32 cellular contexts compared by ENCODE assay signal in the genomic region with DNA sequence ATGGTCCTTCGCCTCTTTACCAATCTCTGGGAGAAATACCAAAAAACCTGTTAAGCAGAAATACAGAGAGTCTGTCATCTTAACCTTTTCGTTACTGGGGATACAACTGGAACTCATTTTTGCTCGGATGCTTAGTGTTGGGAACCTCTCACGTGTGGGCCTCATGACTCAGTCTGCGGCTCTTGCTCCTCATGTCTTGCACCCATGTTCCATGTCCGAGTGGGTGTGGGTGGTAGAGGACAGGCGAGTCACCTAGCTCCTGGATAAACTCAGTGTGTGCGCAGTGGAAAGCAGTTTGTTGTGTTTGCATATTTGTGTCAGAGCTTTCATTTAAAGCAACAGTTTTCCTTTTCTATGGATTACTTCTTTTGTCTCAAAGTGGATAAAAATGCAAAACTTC.
A peak's percentile ranks its signal among the peaks of the same experiment; 100 is the strongest.
DNase-seq lines count a peak whose midpoint lies in the region; ATAC-seq and TF ChIP-seq lines count a peak whose summit lies in the region.
"Had no signal": no experiment of that assay in that cellular context is flagged by ENCODE, and none has a peak within 500 bp of the region (broad histone marks: within the 10 kb centered on the region; RNA-seq: fewer than 3 reads in every experiment).

No MANE protein-coding gene starts in this region.

- H3K27me3 ChIP-seq in mesenchymal stem cell (ENCODE audit: control insufficient read depth in 1 of 2, insufficient read depth in 1 of 2, low read length in 2 of 2): no peaks in the 10 kb centered on the region
- H3K27me3 ChIP-seq: BLaER1, pancreas had no signal

- no peak overlapping the region for H2BK12ac ChIP-seq in mesenchymal stem cell (ENCODE audit: low read length in 2 of 2)

- H3K4me3 ChIP-seq in epithelial cell of esophagus (ENCODE audit: low read length) (no peak overlapping the region), mesenchymal stem cell (ENCODE audit: insufficient read depth in 1 of 2, low read depth in 1 of 2, low read length in 2 of 2) (no peak overlapping the region)
- H3K4me3 ChIP-seq: BLaER1, GM23338, pancreas had no signal

- H3K23ac ChIP-seq in mesenchymal stem cell (ENCODE audit: low read length in 2 of 2): no peak overlapping the region

- no peak overlapping the region for H4K8ac ChIP-seq in mesenchymal stem cell (ENCODE audit: low read length)

- no peak overlapping the region for H2BK120ac ChIP-seq in mesenchymal stem cell (ENCODE audit: low read depth, low read length)

- no peak overlapping the region for H2BK15ac ChIP-seq in mesenchymal stem cell (ENCODE audit: low read depth, poor library complexity, severe bottlenecking)

- no peak overlapping the region for H4K91ac ChIP-seq in mesenchymal stem cell (ENCODE audit: low read length)

- H3K36me3 Mint-ChIP-seq in IgD-negative memory B cell: peaks cover 7% of the 10 kb centered on the region

- 75% methylated on average over 7 of the region's 8 CpGs for whole genome bisulfite sequencing in mesenchymal stem cell

- H2BK5ac ChIP-seq in mesenchymal stem cell (ENCODE audit: low read depth, low read length, poor library complexity, severe bottlenecking): no peak overlapping the region

- no peak overlapping the region for H2AK5ac ChIP-seq in mesenchymal stem cell (ENCODE audit: low read length, severe bottlenecking)

- no peak overlapping the region for H3K27ac ChIP-seq in mesenchymal stem cell (ENCODE audit: low read length, poor library complexity, severe bottlenecking)
- H3K27ac ChIP-seq: BLaER1, pancreas had no signal

- peaks cover 9% of the 10 kb centered on the region for H3K4me1 ChIP-seq in mesenchymal stem cell (ENCODE audit: control insufficient read depth, insufficient read depth, low read depth, low read length)
- H3K4me1 ChIP-seq: pancreas had no signal

- H3K79me1 ChIP-seq in mesenchymal stem cell (replicated peaks; ENCODE audit: low read length, poor library complexity, severe bottlenecking): peaks cover 29% of the 10 kb centered on the region

- no peak for TF ChIP-seq CTCF in epithelial cell of esophagus (IDR thresholded peaks at IDR 0.05; ENCODE audit: insufficient read depth, low read depth, low read length, missing control alignments)

- DNase-seq in EL: peak; percentile 18
- DNase-seq in epithelial cell of esophagus (ENCODE audit: low read depth): peak; percentile 49
- DNase-seq in mesenchymal stem cell: peak; percentile 21
- no peak for DNase-seq in NCI-H146 (lab: John Stamatoyannopoulos, UW)
- no peak for DNase-seq in 8988T
- DNase-seq: activated CD4-positive, CD25-positive, alpha-beta regulatory T cell treated with anti-CD3 and anti-CD28 coated beads, Interleukin-2, amount 50 U/mL, for 72 hours; activated CD8-positive, alpha-beta T cell treated with anti-CD3 and anti-CD28 coated beads, Interleukin-2, amount 10 ng/mL, durations not matched to agents 7 days and 5 days; activated naive CD8-positive, alpha-beta T cell treated with anti-CD3 and anti-CD28 coated beads, Interleukin-2, amount 10 ng/mL, durations not matched to agents 7 days and 5 days; DMS53; GF-D8; immature natural killer cell; KBM-7; mammary epithelial cell; MM.1S; NCI-H1417 treated with DMSO at 0.1 percent for 48 hours; NCI-H345; pancreas; retina; SK-N-SH; small intestine; stimulated activated naive B cell treated with anti-CD40 and anti-IgM and Interleukin-4, amounts not matched to agents 10 μg/mL and 1 μg/mL and 100 μg/mL, for 72 hours; substantia nigra had no signal

- no peaks in the 10 kb centered on the region for H3K27me3 Mint-ChIP-seq in IgD-negative memory B cell
- H3K27me3 Mint-ChIP-seq: activated naive CD8-positive, alpha-beta T cell treated with anti-CD3 and anti-CD28 coated beads, Interleukin-2, amount 10 ng/mL, durations not matched to agents 7 days and 5 days; dendritic cell treated with granulocyte-macrophage colony-stimulating factor and Interleukin-4, amounts not matched to agents 40 ng/mL and 50 ng/mL, for 4 days; natural killer cell treated with Interleukin-12 subunit alpha and Interleukin-12 subunit beta and Interleukin-15 and Interleukin-18, amount 100 ng/mL, for 72 hours; stimulated activated naive B cell treated with anti-CD40 and anti-IgM and Interleukin-4, amounts not matched to agents 10 μg/mL and 1 μg/mL and 100 μg/mL, for 72 hours; type B pancreatic cell had no signal

- peak overlapping the region in 2 of 3 donors; percentile 70 to 71 for H3K27ac Mint-ChIP-seq in IgD-negative memory B cell
- H3K27ac Mint-ChIP-seq: activated CD8-positive, alpha-beta T cell treated with anti-CD3 and anti-CD28 coated beads, Interleukin-2, amount 10 ng/mL, durations not matched to agents 7 days and 5 days; activated naive CD8-positive, alpha-beta T cell treated with anti-CD3 and anti-CD28 coated beads, Interleukin-2, amount 10 ng/mL, durations not matched to agents 7 days and 5 days; dendritic cell treated with granulocyte-macrophage colony-stimulating factor and Interleukin-4, amounts not matched to agents 40 ng/mL and 50 ng/mL, for 4 days; GM23338; T-helper 1 cell treated with Interleukin-12 subunit alpha and Interleukin-12 subunit beta and Interleukin-4 antibody, amounts not matched to agents 30 μg/mL and 1 μg/mL, for 36 hours; type B pancreatic cell had no signal

- no peak overlapping the region for H3K14ac ChIP-seq in mesenchymal stem cell (ENCODE audit: low read length in 2 of 2)

- H3K4me1 Mint-ChIP-seq in IgD-negative memory B cell: peaks cover 16 to 23% (median 20%) of the 10 kb centered on the region in 3 donors
- H3K4me1 Mint-ChIP-seq: GM23338 had no signal

- no peak overlapping the region for H3K4ac ChIP-seq in mesenchymal stem cell (ENCODE audit: low read depth in 1 of 2, low read length in 2 of 2)

- no peak overlapping the region for H3K18ac ChIP-seq in mesenchymal stem cell (ENCODE audit: low read depth in 1 of 2, low read length in 2 of 2)

- no peak overlapping the region for H3K9ac ChIP-seq in mesenchymal stem cell (ENCODE audit: low read length)
- H3K9ac ChIP-seq: BLaER1, SK-N-SH had no signal

- H3K4me2 ChIP-seq in mesenchymal stem cell (ENCODE audit: low read length, poor library complexity, severe bottlenecking): no peak overlapping the region
- H3K4me2 ChIP-seq: BLaER1, GM23338, SK-N-SH had no signal

- H3K36me3 ChIP-seq in mesenchymal stem cell (ENCODE audit: control insufficient read depth in 1 of 2, insufficient read depth in 2 of 2, low read depth in 1 of 2, low read length in 2 of 2): peaks cover 39 to 80% of the 10 kb centered on the region in 2 experiments

- no peak overlapping the region for H3K4me3 Mint-ChIP-seq in IgD-negative memory B cell
- H3K4me3 Mint-ChIP-seq: activated CD8-positive, alpha-beta T cell treated with anti-CD3 and anti-CD28 coated beads, Interleukin-2, amount 10 ng/mL, durations not matched to agents 7 days and 5 days; activated naive CD8-positive, alpha-beta T cell treated with anti-CD3 and anti-CD28 coated beads, Interleukin-2, amount 10 ng/mL, durations not matched to agents 7 days and 5 days; dendritic cell treated with granulocyte-macrophage colony-stimulating factor and Interleukin-4, amounts not matched to agents 40 ng/mL and 50 ng/mL, for 4 days; GM23338; immature natural killer cell; natural killer cell treated with Interleukin-12 subunit alpha and Interleukin-12 subunit beta and Interleukin-15 and Interleukin-18, amount 100 ng/mL, for 72 hours; stimulated activated naive B cell treated with anti-CD40 and anti-IgM and Interleukin-4, amounts not matched to agents 10 μg/mL and 1 μg/mL and 100 μg/mL, for 72 hours; T-helper 1 cell treated with Interleukin-12 subunit alpha and Interleukin-12 subunit beta and Interleukin-4 antibody, amounts not matched to agents 30 μg/mL and 1 μg/mL, for 36 hours; type B pancreatic cell had no signal

- no peak for ATAC-seq in HG03469 (IDR thresholded peaks at IDR 0.05; ENCODE audit: unreplicated experiment)
- ATAC-seq in GM18511 (IDR thresholded peaks at IDR 0.05; ENCODE audit: unreplicated experiment): no peak
- ATAC-seq: activated CD8-positive, alpha-beta T cell treated with anti-CD3 and anti-CD28 coated beads, Interleukin-2, amount 10 ng/mL, durations not matched to agents 7 days and 5 days; GM23338; natural killer cell treated with Interleukin-12 subunit alpha and Interleukin-12 subunit beta and Interleukin-15 and Interleukin-18, amount 100 ng/mL, for 72 hours; pancreas; Right ventricle myocardium inferior; stimulated activated naive B cell treated with anti-CD40 and anti-IgM and Interleukin-4, amounts not matched to agents 10 μg/mL and 1 μg/mL and 100 μg/mL, for 72 hours had no signal

- H2AFZ ChIP-seq in mesenchymal stem cell (ENCODE audit: low read depth, low read length): no peak overlapping the region
- H2AFZ ChIP-seq: GM23338 had no signal

- H3K9me3 ChIP-seq in mesenchymal stem cell (ENCODE audit: control insufficient read depth, low read length): no peaks in the 10 kb centered on the region
- H3K9me3 ChIP-seq: BLaER1, pancreas, SK-N-SH had no signal

- H3K9me3 Mint-ChIP-seq in IgD-negative memory B cell: no peaks in the 10 kb centered on the region
- H3K9me3 Mint-ChIP-seq: dendritic cell treated with granulocyte-macrophage colony-stimulating factor and Interleukin-4, amounts not matched to agents 40 ng/mL and 50 ng/mL, for 4 days; GM23338; immature natural killer cell; natural killer cell treated with Interleukin-12 subunit alpha and Interleukin-12 subunit beta and Interleukin-15 and Interleukin-18, amount 100 ng/mL, for 72 hours; type B pancreatic cell had no signal

Comparison
In these comparisons a context has a peak if more than half of its experiments do, and no peak if none do; other contexts are left out.
1. DNase-seq: peak in EL (single experiment), epithelial cell of esophagus (single experiment) and mesenchymal stem cell (single experiment); none in NCI-H146 (single experiment) and 8988T (single experiment).